In genomic region chr7:67302113-67303039, GRCh38 we compare ENCODE assay signal across 1 cellular context.
TF ChIP-seq lines count a peak whose summit lies in the region.

No MANE protein-coding gene starts in this region.

TF ChIP-seq in HepG2, 621 proteins besides CTCF, POLR2A, EP300 and RAD21 (continued from another document and continues in another):
- TF ChIP-seq SNAPC4 (CRISPR knock-in tag; IDR thresholded peaks at IDR 0.05): no peak
- TF ChIP-seq ZNF143 (CRISPR knock-in tag; IDR thresholded peaks at IDR 0.05): no peak; the same call in 1 of the 2 replicates
- no peak for TF ChIP-seq TCF7 (IDR thresholded peaks at IDR 0.05; ENCODE audit: low read depth)
- TF ChIP-seq NFIC (IDR thresholded peaks at IDR 0.05; ENCODE audit: low read length): no peak
- peak; percentile 84 for TF ChIP-seq TAF1 (CRISPR knock-in tag; IDR thresholded peaks at IDR 0.05)
- no peak for TF ChIP-seq NFE2L2 (IDR thresholded peaks at IDR 0.05; ENCODE audit: low read length)
- TF ChIP-seq ZNF652 (CRISPR knock-in tag; IDR thresholded peaks at IDR 0.05; ENCODE audit: borderline replicate concordance, low read depth): no peak
- no peak for TF ChIP-seq U2AF2 (IDR thresholded peaks at IDR 0.05; ENCODE audit: low read depth, low read length)
- TF ChIP-seq ZNF432 (CRISPR knock-in tag; IDR thresholded peaks at IDR 0.05; ENCODE audit: borderline replicate concordance): no peak
- TF ChIP-seq ZNF253 (CRISPR knock-in tag; IDR thresholded peaks at IDR 0.05; ENCODE audit: borderline replicate concordance): no peak
- peak; percentile 33; the same call in 1 of the 2 replicates for TF ChIP-seq RFXANK (CRISPR knock-in tag; IDR thresholded peaks at IDR 0.05)
- no peak for TF ChIP-seq ZUFSP (CRISPR knock-in tag; IDR thresholded peaks at IDR 0.05; ENCODE audit: borderline replicate concordance)
- peak; percentile 74; the same call in 1 of the 2 replicates for TF ChIP-seq ZNF558 (CRISPR knock-in tag; IDR thresholded peaks at IDR 0.05; ENCODE audit: borderline replicate concordance)
- no peak for TF ChIP-seq ARID3A (IDR thresholded peaks at IDR 0.05; ENCODE audit: low read depth, low read length)
- TF ChIP-seq ZHX1 (CRISPR knock-in tag; IDR thresholded peaks at IDR 0.05; ENCODE audit: low read depth): peak; percentile 80; the same call in 1 of the 2 replicates
- peak; percentile 65; the same call in 1 of the 2 replicates for TF ChIP-seq THRA (CRISPR knock-in tag; IDR thresholded peaks at IDR 0.05; ENCODE audit: borderline replicate concordance)
- TF ChIP-seq DBP (CRISPR knock-in tag; IDR thresholded peaks at IDR 0.05; ENCODE audit: not compliant biosample characterization): no peak
- no peak; the same call in 1 of the 2 replicates for TF ChIP-seq ZNF274 (CRISPR knock-in tag; IDR thresholded peaks at IDR 0.05)
- no peak for TF ChIP-seq ZNF878 (CRISPR knock-in tag; IDR thresholded peaks at IDR 0.05)
- TF ChIP-seq RFXAP (CRISPR knock-in tag; IDR thresholded peaks at IDR 0.05; ENCODE audit: borderline replicate concordance): 0 out of 2 replicates have a peak, but pooled peaks have one; percentile 45
- peak; percentile 78; the same call in 1 of the 2 replicates for TF ChIP-seq MAZ (IDR thresholded peaks at IDR 0.05; ENCODE audit: borderline replicate concordance, low read depth, low read length)
- peak; percentile 77; the same call in 1 of the 2 replicates for TF ChIP-seq MAZ (CRISPR knock-in tag; IDR thresholded peaks at IDR 0.05; ENCODE audit: low read depth)
- TF ChIP-seq HNF1A (IDR thresholded peaks at IDR 0.05; ENCODE audit: low read depth): no peak
- TF ChIP-seq HNF1A (CRISPR knock-in tag; IDR thresholded peaks at IDR 0.05; ENCODE audit: borderline replicate concordance): no peak
- no peak for TF ChIP-seq SYNCRIP (IDR thresholded peaks at IDR 0.05; ENCODE audit: insufficient read depth, low read depth, low read length)
- TF ChIP-seq PHF20 (CRISPR knock-in tag; IDR thresholded peaks at IDR 0.05): peak; percentile 78
- peak; percentile 57; the same call in 1 of the 2 replicates for TF ChIP-seq ZNF451 (CRISPR knock-in tag; IDR thresholded peaks at IDR 0.05)
- TF ChIP-seq MED8 (CRISPR knock-in tag; IDR thresholded peaks at IDR 0.05; ENCODE audit: insufficient replicate concordance): no peak
- TF ChIP-seq ATF4 (CRISPR knock-in tag; IDR thresholded peaks at IDR 0.05): no peak
- no peak for TF ChIP-seq PHF5A (CRISPR knock-in tag; IDR thresholded peaks at IDR 0.05; ENCODE audit: low read depth, unreplicated experiment)
- no peak for TF ChIP-seq SMARCC2 (IDR thresholded peaks at IDR 0.05)
- no peak for TF ChIP-seq ZNF713 (CRISPR knock-in tag; IDR thresholded peaks at IDR 0.05)
- TF ChIP-seq CEBPB (IDR thresholded peaks at IDR 0.05; ENCODE audit: borderline replicate concordance, low read depth, low read length): no peak
- TF ChIP-seq PREB (CRISPR knock-in tag; IDR thresholded peaks at IDR 0.05): no peak
- peak; percentile 33; the same call in 1 of the 2 replicates for TF ChIP-seq ZNF121 (CRISPR knock-in tag; IDR thresholded peaks at IDR 0.05)
- TF ChIP-seq SIN3B (IDR thresholded peaks at IDR 0.05; ENCODE audit: low read length): peak; percentile 48; the same call in 1 of the 2 replicates
- 0 out of 2 replicates have a peak, but pooled peaks have one; percentile 66 for TF ChIP-seq BRF2 (CRISPR knock-in tag; IDR thresholded peaks at IDR 0.05)
- TF ChIP-seq ZBTB8A (CRISPR knock-in tag; IDR thresholded peaks at IDR 0.05; ENCODE audit: borderline replicate concordance, low read depth): no peak
- peak; percentile 12; the same call in 1 of the 2 replicates for TF ChIP-seq MED1 (CRISPR knock-in tag; IDR thresholded peaks at IDR 0.05)
